14 cellular contexts compared by ENCODE assay signal in genomic region chr7:77368974-77369373, GRCh38. TPM values are rescaled to one million over a fixed set of nuclear protein-coding genes. Genes with fewer than 3 reads are reported as not detected.
DNase-seq lines count a peak whose midpoint lies in the region; ATAC-seq and TF ChIP-seq lines count a peak whose summit lies in the region.
"Had no signal": no experiment of that assay in that cellular context is flagged by ENCODE, and none has a peak within 500 bp of the region (broad histone marks: within the 10 kb centered on the region; RNA-seq: fewer than 3 reads in every experiment).

No MANE protein-coding gene starts in this region.

- no peak overlapping the region for H3K9ac ChIP-seq in SK-N-SH

- no peaks in the 10 kb centered on the region for H3K9me3 ChIP-seq in SK-N-SH
- H3K9me3 ChIP-seq: gastrocnemius medialis, HAP-1 had no signal

- H3K27ac ChIP-seq in SK-N-SH (ENCODE audit: low read depth in 2 of 2, low read length in 1 of 2) (no peak overlapping the region), foreskin keratinocyte (no peak overlapping the region)
- H3K27ac ChIP-seq: gastrocnemius medialis had no signal

- no peaks in the 10 kb centered on the region for H3K9me2 ChIP-seq in SK-N-SH

- ATAC-seq in foreskin keratinocyte, result no peak
- ATAC-seq in GM21528 (IDR thresholded peaks at IDR 0.05; ENCODE audit: low FRiP score, unreplicated experiment), result no peak
- no peak for ATAC-seq in HG02759 (IDR thresholded peaks at IDR 0.05; ENCODE audit: unreplicated experiment)
- ATAC-seq in GM21390 (IDR thresholded peaks at IDR 0.05; ENCODE audit: unreplicated experiment), result no peak
- ATAC-seq: gastrocnemius medialis had no signal

- H3K4me3 ChIP-seq in SK-N-SH (ENCODE audit: low read depth in 2 of 2, low read length in 1 of 2), result no peak overlapping the region
- H3K4me3 ChIP-seq: gastrocnemius medialis, HAP-1 had no signal

- CTCF ChIA-PET in SK-N-SH (lab: Yijun Ruan, JAX), result interaction anchor here (1.1 to 4.0 kb wide), 5 partner anchors 9 to 122 kb away, joined by 3 to 11 read pairs (median 3); no protein-coding TSS in a partner anchor

- DNase-seq in AML-193 (lab: John Stamatoyannopoulos, UW) (peak; percentile 69), HCEC 1CT (peak; percentile 9), SK-N-SH (no peak), foreskin keratinocyte (no peak)
- no peak for DNase-seq in activated CD4-positive, alpha-beta T cell treated with anti-CD3 and anti-CD28 coated beads, Interleukin-2, amount 50 U/mL, for 1 hour
- DNase-seq: activated CD4-positive, alpha-beta memory T cell treated with anti-CD3 and anti-CD28 coated beads for 36 hours; activated naive CD4-positive, alpha-beta T cell treated with Interleukin-2 at 50 U/mL for 16 hours; CD4-positive, alpha-beta T cell; gastrocnemius medialis; SW 1271 had no signal

- WGBS in SK-N-SH (ENCODE audit: low lambda C conversion rate), result 79% methylated on average over 2 of the region's 2 CpGs

- no peak for TF ChIP-seq EP300 in SK-N-SH (IDR thresholded peaks at IDR 0.05; ENCODE audit: borderline replicate concordance in 1 of 2, low read depth in 1 of 2, low read length in 1 of 2)

- TF ChIP-seq CTCF in SK-N-SH (IDR thresholded peaks at IDR 0.05) (0 out of 2 replicates have a peak, but pooled peaks have one; percentile 12), foreskin keratinocyte (conservative IDR thresholded peaks at IDR 0.05) (peak; percentile 54)

- H4K20me1 ChIP-seq in SK-N-SH (ENCODE audit: insufficient read depth), result no peaks in the 10 kb centered on the region

- peaks cover 0 to 4% of the 10 kb centered on the region in 2 experiments for H3K36me3 ChIP-seq in SK-N-SH (replicated peaks in 1 of 2; ENCODE audit: control insufficient read depth in 1 of 2, insufficient read depth in 2 of 2, low read length in 1 of 2)
- H3K36me3 ChIP-seq: HAP-1 had no signal

- H3K27me3 ChIP-seq in SK-N-SH (ENCODE audit: insufficient read depth) (no peaks in the 10 kb centered on the region), foreskin keratinocyte (no peaks in the 10 kb centered on the region)
- H3K27me3 ChIP-seq: gastrocnemius medialis had no signal

- TF ChIP-seq RAD21 in SK-N-SH (IDR thresholded peaks at IDR 0.05; ENCODE audit: low read length), result no peak

- H3K4me1 ChIP-seq in SK-N-SH (ENCODE audit: control insufficient read depth in 1 of 2, insufficient read depth in 2 of 2, low read depth in 1 of 2, low read length in 1 of 2), result no peaks in the 10 kb centered on the region; a peak in 1 of 4 replicates
- no peaks in the 10 kb centered on the region for H3K4me1 ChIP-seq in foreskin keratinocyte
- H3K4me1 ChIP-seq: gastrocnemius medialis, HAP-1 had no signal

- no peaks in the 10 kb centered on the region for H3K79me2 ChIP-seq in SK-N-SH (ENCODE audit: insufficient read depth)

- H3F3A ChIP-seq in SK-N-SH (replicated peaks; ENCODE audit: insufficient read depth), result peaks cover 5% of the 10 kb centered on the region

- POLR2A ChIA-PET in SK-N-SH (lab: Yijun Ruan, JAX), result interaction anchor here (0.6 kb wide), 1 partner anchor 167 kb away, joined by 3 read pairs; no protein-coding TSS in a partner anchor

- H3K4me2 ChIP-seq in SK-N-SH, result no peak overlapping the region

- no peak overlapping the region for H2AFZ ChIP-seq in SK-N-SH (ENCODE audit: low read depth)

TF ChIP-seq in SK-N-SH, 30 proteins besides CTCF, POLR2A, EP300 and RAD21:
- TF ChIP-seq RFX5 (IDR thresholded peaks at IDR 0.05; ENCODE audit: low read length), result no peak
- no peak for TF ChIP-seq USF2 (IDR thresholded peaks at IDR 0.05; ENCODE audit: borderline replicate concordance, low read depth, low read length)
- no peak for TF ChIP-seq JUND (IDR thresholded peaks at IDR 0.05)
- no peak for TF ChIP-seq FOXM1 (IDR thresholded peaks at IDR 0.05; ENCODE audit: low read depth)
- TF ChIP-seq MXI1 (IDR thresholded peaks at IDR 0.05; ENCODE audit: low read depth, low read length), result no peak
- TF ChIP-seq IRF3 (IDR thresholded peaks at IDR 0.05; ENCODE audit: low read depth, low read length), result no peak
- TF ChIP-seq RCOR1 (IDR thresholded peaks at IDR 0.05; ENCODE audit: low read length), result no peak
- TF ChIP-seq REST (IDR thresholded peaks at IDR 0.05; ENCODE audit: low read depth, low read length), result no peak
- TF ChIP-seq TEAD4 (IDR thresholded peaks at IDR 0.05; ENCODE audit: borderline replicate concordance, insufficient read depth), result no peak
- no peak for TF ChIP-seq POLR2AphosphoS5 (IDR thresholded peaks at IDR 0.05; ENCODE audit: low read depth, low read length)
- TF ChIP-seq ZBTB33 (IDR thresholded peaks at IDR 0.05; ENCODE audit: borderline replicate concordance, low read depth), result no peak
- no peak for TF ChIP-seq CHD2 (IDR thresholded peaks at IDR 0.05; ENCODE audit: low read length, partially characterized antibody)
- TF ChIP-seq FOSL2 (IDR thresholded peaks at IDR 0.05; ENCODE audit: borderline replicate concordance, low read depth), result no peak
- no peak for TF ChIP-seq SMC3 (IDR thresholded peaks at IDR 0.05; ENCODE audit: low read depth, low read length)
- TF ChIP-seq NFIC (IDR thresholded peaks at IDR 0.05; ENCODE audit: borderline replicate concordance), result no peak
- no peak for TF ChIP-seq USF1 (IDR thresholded peaks at IDR 0.05; ENCODE audit: borderline replicate concordance, low read depth)
- TF ChIP-seq GABPA (IDR thresholded peaks at IDR 0.05; ENCODE audit: low read depth), result no peak

RNA-seq across cellular contexts. Expression of gene GSAP, which starts 47.2 kb away (rescaled TPM):
- polyA plus RNA-seq in SK-N-SH (2012; rRNA removed) (5.9 and 7.5 TPM in 2 replicates), foreskin keratinocyte (1.6 and 2.0 TPM in 2 replicates)
- 5.7 and 6.2 TPM in 2 replicates for polyA plus RNA-seq in SK-N-SH (2012; cell fraction: cytosol; rRNA removed)
- polyA plus RNA-seq in SK-N-SH (2012; cell fraction: nucleus; rRNA removed), result 20.4 and 29.3 TPM in 2 replicates
- 3.9 and 4.2 TPM in 2 replicates for total RNA-seq in foreskin keratinocyte

Comparison
In these comparisons a context has a peak if more than half of its experiments do, and no peak if none do; other contexts are left out.
1. DNase-seq: peak in AML-193 (2 of 2) and HCEC 1CT (single experiment); none in SK-N-SH (single experiment), foreskin keratinocyte (0 of 2) and activated CD4-positive, alpha-beta T cell treated with anti-CD3 and anti-CD28 coated beads, Interleukin-2, amount 50 U/mL, for 1 hour (single experiment).